Comparison of ENCODE assay signal across 8 cellular contexts in genomic region chr9:19379697-19380046, GRCh38. TPM values are rescaled to one million over a fixed set of nuclear protein-coding genes. Genes with fewer than 3 reads are reported as not detected.
DNase-seq lines count a peak whose midpoint lies in the region; ATAC-seq and TF ChIP-seq lines count a peak whose summit lies in the region.

No MANE protein-coding gene starts in this region.

- no peaks in the 10 kb centered on the region for H3K9me3 Mint-ChIP-seq in activated naive CD8-positive, alpha-beta T cell treated with anti-CD3 and anti-CD28 coated beads, Interleukin-2, amount 10 ng/mL, durations not matched to agents 7 days and 5 days

- H3K4me3 ChIP-seq in LNCaP clone FGC (ENCODE audit: low read depth, low read length) (peak overlapping the region; percentile 94), hepatocyte (peak overlapping the region; percentile 91), skeletal muscle tissue (ENCODE audit: low read length in 3 of 3) (peak overlapping the region; percentile 78 to 96 (median 92))

- POLR2A ChIA-PET in activated naive CD8-positive, alpha-beta T cell treated with anti-CD3 and anti-CD28 coated beads, Interleukin-2, amount 10 ng/mL, durations not matched to agents 7 days and 5 days (lab: Charles Lee), result interaction anchor here (0.5 to 2.0 kb wide), 14 partner anchors 13 to 331 kb away, joined by 3 to 19 read pairs (median 5); partner anchors contain the start of genes ACER2, DENND4C and RRAGA

- peaks cover 34% of the 10 kb centered on the region for H4K20me1 ChIP-seq in hepatocyte (ENCODE audit: insufficient read depth, poor library complexity, severe bottlenecking)

- peak overlapping the region; percentile 100 for H3K4me3 Mint-ChIP-seq in activated naive CD8-positive, alpha-beta T cell treated with anti-CD3 and anti-CD28 coated beads, Interleukin-2, amount 10 ng/mL, durations not matched to agents 7 days and 5 days

- peaks cover 42% of the 10 kb centered on the region for H3K4me1 Mint-ChIP-seq in activated naive CD8-positive, alpha-beta T cell treated with anti-CD3 and anti-CD28 coated beads, Interleukin-2, amount 10 ng/mL, durations not matched to agents 7 days and 5 days

- peaks cover 49% of the 10 kb centered on the region for H3K36me3 Mint-ChIP-seq in activated naive CD8-positive, alpha-beta T cell treated with anti-CD3 and anti-CD28 coated beads, Interleukin-2, amount 10 ng/mL, durations not matched to agents 7 days and 5 days

- H3K27me3 ChIP-seq in hepatocyte, result no peaks in the 10 kb centered on the region
- H3K27me3 ChIP-seq in skeletal muscle tissue (ENCODE audit: control insufficient read depth in 3 of 3, insufficient read depth in 3 of 3, low read length in 3 of 3), result no peaks in the 10 kb centered on the region

- no peaks in the 10 kb centered on the region for H3K9me3 ChIP-seq in hepatocyte (ENCODE audit: low read depth)
- H3K9me3 ChIP-seq in skeletal muscle tissue (ENCODE audit: control insufficient read depth in 3 of 3, low read length in 3 of 3), result no peaks in the 10 kb centered on the region

- in situ Hi-C loops in GM13977 (cut with MboI; ENCODE audit: low pct_unique_long_range_greater_than_20kb, low sequenced_read_pairs, unreplicated experiment), result no loop called here

- 0% methylated on average over 30 of the region's 30 CpGs for WGBS in hepatocyte (ENCODE audit: low lambda C conversion rate, missing lambda C conversion rate)

- H3K9ac ChIP-seq in skeletal muscle tissue (ENCODE audit: low read depth in 1 of 3, low read length in 3 of 3), result peak overlapping the region; percentile 85 to 91 (median 89)

- peak overlapping the region; percentile 96 for H3K27ac ChIP-seq in hepatocyte
- H3K27ac ChIP-seq in skeletal muscle tissue (ENCODE audit: low read depth, low read length), result peak overlapping the region; percentile 86

- H3K27ac Mint-ChIP-seq in activated naive CD8-positive, alpha-beta T cell treated with anti-CD3 and anti-CD28 coated beads, Interleukin-2, amount 10 ng/mL, durations not matched to agents 7 days and 5 days, result peak overlapping the region; percentile 99

- H3K36me3 ChIP-seq in hepatocyte (replicated peaks; ENCODE audit: insufficient read depth, low read depth), result no peaks in the 10 kb centered on the region
- H3K36me3 ChIP-seq in skeletal muscle tissue (ENCODE audit: control insufficient read depth in 3 of 3, insufficient read depth in 3 of 3, low read length in 3 of 3), result peaks cover 22 to 42% (median 36%) of the 10 kb centered on the region in 3 donors

- H2AFZ ChIP-seq in hepatocyte, result peak overlapping the region; percentile 60

- H3K4me1 ChIP-seq in hepatocyte (ENCODE audit: insufficient read depth) (peaks cover 17% of the 10 kb centered on the region), skeletal muscle tissue (ENCODE audit: control insufficient read depth in 3 of 3, insufficient read depth in 3 of 3, low read length in 3 of 3) (peaks cover 9 to 15% (median 14%) of the 10 kb centered on the region in 3 donors)

- H3K27me3 Mint-ChIP-seq in activated naive CD8-positive, alpha-beta T cell treated with anti-CD3 and anti-CD28 coated beads, Interleukin-2, amount 10 ng/mL, durations not matched to agents 7 days and 5 days, result no peaks in the 10 kb centered on the region

- ATAC-seq in GM21786 (IDR thresholded peaks at IDR 0.05; ENCODE audit: unreplicated experiment), result peak; percentile 27
- ATAC-seq in activated naive CD8-positive, alpha-beta T cell treated with anti-CD3 and anti-CD28 coated beads, Interleukin-2, amount 10 ng/mL, durations not matched to agents 7 days and 5 days (ENCODE audit: low read depth), result peak; percentile 48

- H3K79me2 ChIP-seq in hepatocyte, result peaks cover 26% of the 10 kb centered on the region

- H3K9me2 ChIP-seq in hepatocyte (replicated peaks; ENCODE audit: insufficient read depth), result no peaks in the 10 kb centered on the region

- TF ChIP-seq CTCF in GM13977 (IDR thresholded peaks at IDR 0.05; ENCODE audit: extremely low read depth, insufficient read depth, missing control alignments) (no peak), LNCaP clone FGC (IDR thresholded peaks at IDR 0.05; ENCODE audit: control insufficient read depth, extremely low read depth, insufficient read depth) (no peak), hepatocyte (IDR thresholded peaks at IDR 0.05; ENCODE audit: poor library complexity) (no peak)

- DNase-seq in GM13977 (ENCODE audit: low spot score) (peak; percentile 25), LNCaP clone FGC (ENCODE audit: low read depth) (no peak), hepatocyte (ENCODE audit: low spot score) (peak; percentile 44), NCI-H1105 treated with DMSO at 0.1 percent for 48 hours (lab: John Stamatoyannopoulos, UW) (no peak), amniotic stem cell (lab: John Stamatoyannopoulos, UW) (no peak)
- no peak for DNase-seq in activated naive CD8-positive, alpha-beta T cell treated with anti-CD3 and anti-CD28 coated beads, Interleukin-2, amount 10 ng/mL, durations not matched to agents 7 days and 5 days

- peak overlapping the region; percentile 84 for H3K4me2 ChIP-seq in hepatocyte

RNA-seq across cellular contexts. Expression of gene RPS6, which starts 0.4 kb away (rescaled TPM):
- total RNA-seq in activated naive CD8-positive, alpha-beta T cell treated with anti-CD3 and anti-CD28 coated beads, Interleukin-2, amount 10 ng/mL, durations not matched to agents 7 days and 5 days, result 1,000 to 10,000 TPM; 2,300 to 2,421 TPM
- total RNA-seq in hepatocyte (1,650 and 1,680 TPM in 2 replicates), skeletal muscle tissue (2,380 TPM)
- polyA plus RNA-seq in hepatocyte, result 882 and 899 TPM in 2 replicates

RNA-seq across cellular contexts. Expression of gene ACER2, which starts 29.1 kb away (rescaled TPM):
- total RNA-seq in activated naive CD8-positive, alpha-beta T cell treated with anti-CD3 and anti-CD28 coated beads, Interleukin-2, amount 10 ng/mL, durations not matched to agents 7 days and 5 days, result 1 to 10 TPM; 2.9 to 3.9 TPM
- 6.3 and 6.6 TPM in 2 replicates for total RNA-seq in hepatocyte
- polyA plus RNA-seq in hepatocyte, result 1.1 and 1.3 TPM in 2 replicates
- 1.6 TPM for total RNA-seq in skeletal muscle tissue

Comparison
In these comparisons a context has a peak if more than half of its experiments do, and no peak if none do; other contexts are left out.
1. DNase-seq: peak in GM13977 (single experiment) and hepatocyte (single experiment); none in LNCaP clone FGC (single experiment), activated naive CD8-positive, alpha-beta T cell treated with anti-CD3 and anti-CD28 coated beads, Interleukin-2, amount 10 ng/mL, durations not matched to agents 7 days and 5 days (single experiment), NCI-H1105 treated with DMSO at 0.1 percent for 48 hours (single experiment) and amniotic stem cell (single experiment).
2. Peak in every context shown above with its lines, with median percentiles within 50 percentile points of each other: H3K4me3 ChIP-seq.